Comparison of ENCODE assay signal across 8 cellular contexts in the genomic region with DNA sequence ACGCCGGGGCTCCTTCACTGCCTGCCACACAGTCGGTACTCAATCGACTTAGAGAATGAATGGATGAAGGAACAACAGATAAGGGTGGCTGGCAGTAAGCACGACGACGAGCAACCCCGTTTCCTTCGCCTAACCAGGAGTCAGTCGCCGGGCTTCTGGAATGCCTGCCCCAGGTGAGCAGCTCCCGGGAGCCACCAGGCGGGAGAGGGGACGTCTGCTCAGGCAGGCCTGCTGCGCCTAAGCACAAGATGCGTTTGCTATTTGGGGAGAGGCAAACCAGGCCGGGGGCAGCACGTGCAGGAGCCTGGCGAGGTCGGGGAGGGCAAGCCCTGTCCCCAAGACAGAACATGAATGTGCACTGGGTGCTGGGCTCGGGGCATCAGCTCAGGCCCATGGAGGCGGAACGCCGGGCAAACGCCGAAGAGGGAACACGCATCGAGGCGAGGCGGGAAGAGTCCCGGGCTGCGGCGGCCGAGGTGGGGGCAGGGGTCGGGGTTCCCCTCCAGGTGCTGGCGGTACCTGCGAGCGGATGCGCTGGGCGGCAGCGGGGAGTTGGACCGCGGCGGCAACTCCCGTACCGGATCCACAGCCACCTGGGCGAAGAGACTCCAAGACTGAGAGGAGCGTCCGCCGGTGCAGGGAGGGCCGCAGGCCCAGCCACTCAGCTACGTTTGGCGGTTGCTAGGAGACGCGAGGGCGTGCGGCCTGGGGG. TPM values are rescaled to one million over a fixed set of nuclear protein-coding genes. Genes with fewer than 3 reads are reported as not detected.
DNase-seq lines count a peak whose midpoint lies in the region; ATAC-seq and TF ChIP-seq lines count a peak whose summit lies in the region.

A gene with protein sequence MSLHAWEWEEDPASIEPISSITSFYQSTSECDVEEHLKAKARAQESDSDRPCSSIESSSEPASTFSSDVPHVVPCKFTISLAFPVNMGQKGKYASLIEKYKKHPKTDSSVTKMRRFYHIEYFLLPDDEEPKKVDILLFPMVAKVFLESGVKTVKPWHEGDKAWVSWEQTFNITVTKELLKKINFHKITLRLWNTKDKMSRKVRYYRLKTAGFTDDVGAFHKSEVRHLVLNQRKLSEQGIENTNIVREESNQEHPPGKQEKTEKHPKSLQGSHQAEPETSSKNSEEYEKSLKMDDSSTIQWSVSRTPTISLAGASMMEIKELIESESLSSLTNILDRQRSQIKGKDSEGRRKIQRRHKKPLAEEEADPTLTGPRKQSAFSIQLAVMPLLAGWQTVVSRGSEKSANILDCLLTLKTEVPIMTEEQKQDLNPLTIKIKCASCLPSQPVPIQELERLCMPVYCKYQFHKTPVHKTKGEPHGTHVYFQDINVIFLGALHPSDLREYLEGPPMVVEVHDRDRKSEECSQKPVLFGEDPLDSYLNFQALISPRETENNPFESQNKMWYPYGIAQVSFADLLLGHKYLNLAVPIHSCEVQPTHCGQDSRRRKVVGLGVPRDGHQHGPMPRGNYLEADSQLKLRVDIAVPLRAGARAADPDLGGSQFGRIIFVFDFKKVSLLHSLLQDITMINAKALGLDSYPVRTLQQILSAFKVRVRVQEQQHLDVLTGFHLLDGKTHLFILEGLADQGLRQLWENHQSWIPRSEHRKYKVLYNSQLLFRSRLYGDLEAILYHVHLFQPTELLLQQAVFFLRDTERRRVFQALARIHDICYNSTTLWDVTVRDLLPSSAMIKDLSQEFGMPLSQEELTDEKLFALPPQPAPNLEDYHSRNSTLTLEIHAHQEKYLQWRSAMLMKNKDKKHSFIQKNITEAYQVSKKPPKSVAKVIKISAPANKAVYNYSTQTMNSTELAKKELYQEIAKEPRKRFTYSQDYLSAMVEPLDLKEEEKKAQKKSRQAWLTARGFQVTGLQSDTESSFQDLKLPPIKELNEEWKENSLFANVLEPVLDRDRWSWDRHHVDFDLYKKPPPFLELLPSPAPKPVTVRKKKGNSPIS (minus strand): TSS at position 616 of the 712 bp plus-strand sequence. CDS start 772 bp downstream, outside the sequence.

- in situ Hi-C loops in KBM-7 (cut with MboI; ENCODE audit: low pct_unique_long_range_greater_than_20kb, low sequenced_read_pairs): no loop called here

- WGBS in lung, 2 donors: 21 to 28% methylated on average over 53 to 57 of the region's 57 CpGs

- H3K36me3 ChIP-seq in lung (ENCODE audit: control insufficient read depth in 2 of 2, insufficient read depth in 2 of 2, low read length in 2 of 2): no peaks in the 10 kb centered on the region

- TF ChIP-seq CTCF in lung (IDR thresholded peaks at IDR 0.05; ENCODE audit: control extremely low read depth, extremely low read depth): no peak

- no peak within 1 kb of the TSS for H3K4me3 ChIP-seq in lung

- no peaks in the 10 kb centered on the region for H3K27me3 ChIP-seq in lung (ENCODE audit: control insufficient read depth, insufficient read depth)

- H3K27ac ChIP-seq in lung (ENCODE audit: low read depth in 1 of 2, low read length in 1 of 2): no peak within 1 kb of the TSS

- ATAC-seq in GM18511 (IDR thresholded peaks at IDR 0.05; ENCODE audit: unreplicated experiment): peak; percentile 86
- ATAC-seq in HG03097 (IDR thresholded peaks at IDR 0.05; ENCODE audit: low FRiP score, unreplicated experiment): peak; percentile 51
- ATAC-seq in lung (ENCODE audit: insufficient read depth, low FRiP score): peak; percentile 94

- H3K4me1 ChIP-seq in lung (ENCODE audit: control insufficient read depth in 2 of 2, insufficient read depth in 2 of 2, low read length in 2 of 2): no peaks in the 10 kb centered on the region

- no peaks in the 10 kb centered on the region for H3K9me3 ChIP-seq in lung (ENCODE audit: control insufficient read depth in 2 of 2, insufficient read depth in 1 of 2, low read length in 1 of 2)

- DNase-seq in NCI-H345 (lab: John Stamatoyannopoulos, UW) (peak; percentile 78), dermis blood vessel endothelial cell (peak; percentile 79), lung (ENCODE audit: low spot score) (peak; percentile 91), KBM-7 (no peak)
- peak; percentile 85 for DNase-seq in activated CD4-positive, alpha-beta T cell treated with anti-CD3 and anti-CD28 coated beads, Interleukin-2, amount 50 U/mL, for 4 hours
- peak; percentile 90 for DNase-seq in stimulated activated CD4-positive, alpha-beta T cell treated with anti-CD3 and anti-CD28 coated beads, Interleukin-4, amount 100 ng/mL, for 24 hours

RNA-seq across cellular contexts. Expression of the gene that starts here (rescaled TPM):
- total RNA-seq in dermis blood vessel endothelial cell (1.9 and 2.4 TPM in 2 replicates), lung (1 to 10 TPM; 4.1 to 4.9 TPM)
- 1 to 10 TPM; 1.2 to 1.3 TPM for polyA plus RNA-seq in lung
